Comparison of ENCODE assay signal across 8 cellular contexts in the genomic region with DNA sequence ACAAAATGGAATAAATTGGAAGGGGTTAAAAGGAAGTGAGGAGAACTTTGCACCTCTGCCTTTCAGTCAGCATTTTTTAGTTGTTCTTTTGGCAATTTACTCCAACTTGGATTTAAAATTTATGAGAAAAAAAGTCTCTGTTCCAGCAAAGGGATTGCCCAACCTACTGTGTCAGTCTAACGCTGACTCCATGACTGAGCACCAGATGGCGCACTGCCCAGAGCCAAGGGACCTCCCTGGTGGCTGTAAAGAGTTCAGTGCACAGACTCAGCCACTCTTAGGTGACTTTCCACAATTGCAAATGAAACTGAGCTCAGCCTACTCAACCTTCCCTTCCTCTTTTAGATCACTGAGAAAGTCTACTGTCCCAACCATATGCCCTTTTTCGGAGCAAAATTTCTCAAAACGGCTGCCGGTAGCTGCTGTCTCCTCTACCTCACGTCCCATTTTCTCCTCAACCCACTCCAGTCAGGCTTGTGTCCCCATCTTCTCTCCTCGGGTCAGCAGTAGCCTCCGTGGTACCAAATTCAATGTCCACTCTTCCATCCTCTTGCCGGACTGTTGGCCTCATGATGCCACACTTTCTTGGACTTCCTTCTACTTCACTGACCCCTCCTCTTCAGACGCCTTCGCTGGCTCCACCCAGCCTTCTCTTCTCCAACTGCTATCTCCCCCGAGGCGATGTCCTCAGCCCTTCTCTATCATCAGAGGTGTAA. TPM values are rescaled to one million over a fixed set of nuclear protein-coding genes. Genes with fewer than 3 reads are reported as not detected.
DNase-seq lines count a peak whose midpoint lies in the region; ATAC-seq and TF ChIP-seq lines count a peak whose summit lies in the region.

No MANE protein-coding gene starts in this region.

- WGBS in testis, 2 donors, result 56 to 78% methylated on average over 13 of the region's 13 CpGs

- no peaks in the 10 kb centered on the region for H3K27me3 Mint-ChIP-seq in nephron (ENCODE audit: low read depth)

- H3K27ac ChIP-seq in testis, result peak overlapping the region; percentile 60 to 73

- H3K36me3 ChIP-seq in NT2/D1 (ENCODE audit: insufficient read depth, insufficient read length, low read length), result no peaks in the 10 kb centered on the region
- no peaks in the 10 kb centered on the region for H3K36me3 ChIP-seq in testis (ENCODE audit: low read depth, missing control alignments)

- TF ChIP-seq CTCF in GM20000 (IDR thresholded peaks at IDR 0.05; ENCODE audit: extremely low read depth, missing control alignments) (peak; percentile 73), nephron (IDR thresholded peaks at IDR 0.05; ENCODE audit: unreplicated experiment in 3 of 3) (peak; percentile 40 to 63 (median 58)), testis (IDR thresholded peaks at IDR 0.05) (peak in 2 of 3 experiments; percentile 11 to 14)

- H3K4me1 ChIP-seq in NT2/D1 (ENCODE audit: insufficient read depth, insufficient read length) (no peaks in the 10 kb centered on the region), testis (peaks cover 23% of the 10 kb centered on the region)

- no peak overlapping the region for H3K4me3 Mint-ChIP-seq in nephron

- H3K4me1 Mint-ChIP-seq in nephron, result peaks cover 5% of the 10 kb centered on the region

- no peak overlapping the region for H3K9ac ChIP-seq in NT2/D1 (ENCODE audit: insufficient read length, low read depth)

- no peaks in the 10 kb centered on the region for H3K27me3 ChIP-seq in NT2/D1 (ENCODE audit: insufficient read depth, insufficient read length)
- no peaks in the 10 kb centered on the region for H3K27me3 ChIP-seq in testis

- H3K9me3 ChIP-seq in NT2/D1 (ENCODE audit: insufficient read depth, low read length), result no peaks in the 10 kb centered on the region
- no peaks in the 10 kb centered on the region for H3K9me3 ChIP-seq in testis

- TF ChIP-seq POLR2A in testis (IDR thresholded peaks at IDR 0.05), result no peak

- intact Hi-C loops in testis (cut with DNase I; ENCODE audit: low total_unique reads), result no loop called here

- peak overlapping the region in 2 of 3 experiments; percentile 8 to 16 for H3K27ac Mint-ChIP-seq in nephron

- no peaks in the 10 kb centered on the region for H3K9me3 Mint-ChIP-seq in nephron

- DNase-seq in DMS 273 treated with DMSO at 0.1 percent for 48 hours (lab: John Stamatoyannopoulos, UW), result peak; percentile 30
- peak; percentile 80 for DNase-seq in GM20000 (ENCODE audit: low spot score)
- peak; percentile 32 for DNase-seq in NT2/D1 (ENCODE audit: low read depth, low spot score)
- DNase-seq in activated CD8-positive, alpha-beta memory T cell treated with anti-CD3 and anti-CD28 coated beads, Interleukin-2, amount 50 U/mL, for 1 hour (ENCODE audit: extremely low read depth), result peak; percentile 3
- DNase-seq in testis, result peak; percentile 88

- ATAC-seq in HG03565 (IDR thresholded peaks at IDR 0.05; ENCODE audit: unreplicated experiment), result peak; percentile 99
- ATAC-seq in esophagus mucosa, result peak; percentile 85

- H3K4me3 ChIP-seq in NT2/D1 (ENCODE audit: insufficient read length, low read depth), result no peak overlapping the region
- no peak overlapping the region for H3K4me3 ChIP-seq in testis

- H3K36me3 Mint-ChIP-seq in nephron (ENCODE audit: low read depth), result no peaks in the 10 kb centered on the region

RNA-seq across cellular contexts. Expression of gene GSTA2, which starts 38.7 kb away (rescaled TPM):
- total RNA-seq in esophagus mucosa (not detected), testis (10 to 100 TPM; 85.9 to 89.9 TPM)
- 65.4 TPM for polyA plus RNA-seq in testis (ENCODE audit: insufficient read depth, low read depth, low replicate concordance)

RNA-seq across cellular contexts. Expression of gene TMEM14A, which starts 53.7 kb away (rescaled TPM):
- total RNA-seq in esophagus mucosa (40.6 TPM), testis (10 to 100 TPM; 23.7 to 33.4 TPM)
- 27.4 TPM for polyA plus RNA-seq in testis (ENCODE audit: insufficient read depth, low read depth, low replicate concordance)

Comparison
In these comparisons a context has a peak if more than half of its experiments do, and no peak if none do; other contexts are left out.
1. DNase-seq: peak in every context shown above with its lines; median percentile 88 in testis; 80 in GM20000; 32 in NT2/D1; 30 in DMS 273 treated with DMSO at 0.1 percent for 48 hours; 3 in activated CD8-positive, alpha-beta memory T cell treated with anti-CD3 and anti-CD28 coated beads, Interleukin-2, amount 50 U/mL, for 1 hour.
2. CTCF ChIP-seq: peak in every context shown above with its lines; median percentile 73 in GM20000; 58 in nephron; 12 in testis.
3. RNA of gene GSTA2, which starts 38.7 kb away (total RNA-seq): 85.9 to 89.9 TPM in testis; not detected in esophagus mucosa (single experiment); every median in the first group is over 10 times any median in the second.